ENCODE assay signal across 8 cellular contexts in the genomic region with DNA sequence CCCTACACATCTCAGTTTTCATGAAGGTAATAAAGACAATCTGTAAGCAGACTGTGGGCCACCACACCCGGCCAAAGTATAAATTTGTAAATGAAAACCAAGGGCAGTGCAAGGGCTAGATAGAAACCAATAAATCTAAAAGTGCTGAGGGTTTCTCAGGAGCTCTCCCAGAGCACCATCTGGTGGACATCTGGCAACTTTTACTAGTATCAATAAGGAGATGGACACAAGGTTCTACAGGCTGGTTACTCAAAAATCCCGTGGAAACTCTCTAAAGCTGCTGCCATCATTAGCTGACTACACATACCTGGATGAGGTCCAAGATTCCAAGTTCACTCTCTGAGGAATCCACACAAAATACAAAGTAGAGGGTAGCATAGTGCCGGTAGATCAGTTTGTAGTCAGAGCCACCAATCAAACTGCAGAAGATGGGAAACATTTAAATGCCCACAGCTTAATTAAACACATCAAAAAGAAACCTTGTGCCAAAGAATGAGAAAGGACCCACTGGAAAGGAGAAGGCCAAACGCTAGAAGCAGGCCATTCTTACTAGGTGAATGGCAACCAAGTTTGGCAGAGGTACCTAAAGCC. TPM values are rescaled to one million over a fixed set of nuclear protein-coding genes. Genes with fewer than 3 reads are reported as not detected.
A peak's percentile ranks its signal among the peaks of the same experiment; 100 is the strongest.
DNase-seq lines count a peak whose midpoint lies in the region; ATAC-seq and TF ChIP-seq lines count a peak whose summit lies in the region.

No MANE protein-coding gene starts in this region.

- H3K9ac ChIP-seq in Karpas-422 (ENCODE audit: low read length), result no peak overlapping the region

- intact Hi-C loops in adrenal gland (cut with DNase I), result no loop called here

- TF ChIP-seq POLR2A in adrenal gland (IDR thresholded peaks at IDR 0.05), result no peak

- 0 out of 2 replicates have a peak, but pooled peaks cover 5% of the 10 kb centered on the region for H4K20me1 ChIP-seq in DOHH2 (ENCODE audit: control insufficient read depth, insufficient read depth, low read depth, low read length)
- H4K20me1 ChIP-seq in Karpas-422 (ENCODE audit: insufficient read depth, low read depth, low read length), result no peaks in the 10 kb centered on the region

- no peak for ATAC-seq in HG02798 (IDR thresholded peaks at IDR 0.05; ENCODE audit: poor library complexity, unreplicated experiment)

- H3K4me3 ChIP-seq in DOHH2 (ENCODE audit: low read length) (no peak overlapping the region), Karpas-422 (ENCODE audit: low read length) (no peak overlapping the region), adrenal gland (no peak overlapping the region)

- H3K27ac ChIP-seq in DOHH2 (ENCODE audit: low read depth, low read length), result no peak overlapping the region
- H3K27ac ChIP-seq in Karpas-422 (ENCODE audit: low read length), result no peak overlapping the region
- H3K27ac ChIP-seq in adrenal gland, result no peak overlapping the region

- H3K27me3 ChIP-seq in DOHH2 (ENCODE audit: control insufficient read depth, low read length), result no peaks in the 10 kb centered on the region
- no peaks in the 10 kb centered on the region for H3K27me3 ChIP-seq in Karpas-422 (ENCODE audit: low read length)
- no peaks in the 10 kb centered on the region for H3K27me3 ChIP-seq in adrenal gland

- WGBS in adrenal gland, 4 donors, result 44 to 51% (median 50%) methylated on average over 4 of the region's 4 CpGs

- H3K4me2 ChIP-seq in DOHH2 (ENCODE audit: low read length) (no peak overlapping the region), Karpas-422 (ENCODE audit: low read depth, low read length, poor library complexity, severe bottlenecking) (no peak overlapping the region)

- no peaks in the 10 kb centered on the region for H3F3A ChIP-seq in DOHH2 (ENCODE audit: control insufficient read depth, insufficient read depth)

- H3K4me1 ChIP-seq in DOHH2 (ENCODE audit: control insufficient read depth, low read length) (peaks cover 23% of the 10 kb centered on the region), Karpas-422 (ENCODE audit: low read length) (peaks cover 17% of the 10 kb centered on the region), adrenal gland (replicated peaks in 1 of 2) (peaks cover 0 to 10% of the 10 kb centered on the region in 2 donors)

- H3K9me2 ChIP-seq in DOHH2 (replicated peaks; ENCODE audit: control insufficient read depth, low read length), result no peaks in the 10 kb centered on the region
- H3K9me2 ChIP-seq in Karpas-422 (replicated peaks; ENCODE audit: insufficient read depth, low read length), result no peaks in the 10 kb centered on the region

- H3K79me2 ChIP-seq in DOHH2 (ENCODE audit: control insufficient read depth, low read length) (peaks cover 33% of the 10 kb centered on the region), Karpas-422 (ENCODE audit: low read length) (peaks cover 41% of the 10 kb centered on the region)

- peak; percentile 59 for DNase-seq in Karpas-422
- DNase-seq in adrenal gland, result peak in 3 of 7 donors; percentile 33 to 46 (median 37)
- DNase-seq in lung microvascular endothelial cell (ENCODE audit: low read depth in 2 of 2), result peak; percentile 66 to 70
- DNase-seq in globus pallidus (ENCODE audit: low spot score), result no peak
- DNase-seq in activated CD8-positive, alpha-beta memory T cell treated with anti-CD3 and anti-CD28 coated beads, Interleukin-2, amount 50 U/mL, for 48 hours, result no peak
- DNase-seq in medulla oblongata (ENCODE audit: extremely low spot score), result no peak

- H3K9me3 ChIP-seq in DOHH2 (ENCODE audit: control insufficient read depth, insufficient read depth, low read length) (no peaks in the 10 kb centered on the region), Karpas-422 (ENCODE audit: low read length) (no peaks in the 10 kb centered on the region), adrenal gland (replicated peaks in 1 of 3) (no peaks in the 10 kb centered on the region)

- no peak overlapping the region for H2AFZ ChIP-seq in Karpas-422 (ENCODE audit: low read length)

- H3K36me3 ChIP-seq in DOHH2 (ENCODE audit: control insufficient read depth, low read length), result peaks cover 38% of the 10 kb centered on the region
- peaks cover 35% of the 10 kb centered on the region; the same call in 1 of the 2 replicates for H3K36me3 ChIP-seq in Karpas-422 (ENCODE audit: insufficient read depth, low read length)
- peaks cover 0 to 46% of the 10 kb centered on the region in 2 donors for H3K36me3 ChIP-seq in adrenal gland (replicated peaks in 1 of 2)

- peak; percentile 21 for TF ChIP-seq CTCF in DOHH2 (IDR thresholded peaks at IDR 0.05; ENCODE audit: low read depth, low read length, poor library complexity, severe bottlenecking)
- peak in 4 of 6 experiments; percentile 1 to 48 (median 28) for TF ChIP-seq CTCF in adrenal gland (IDR thresholded peaks at IDR 0.05)

RNA-seq across cellular contexts. Expression of gene AP3S2, which starts 5.5 kb away (rescaled TPM):
- total RNA-seq in Karpas-422 (2014; rRNA removed; shearing (Covaris generic); ENCODE audit: low replicate concordance), result 29.3 and 40.7 TPM in 2 replicates
- total RNA-seq in adrenal gland, result 100 to 1,000 TPM in 1 of 8 donors, 10 to 100 TPM in 7; 45.0 to 110 (median 61.6) TPM
- polyA plus RNA-seq in adrenal gland, result 10 to 100 TPM; 10.8 to 63.2 (median 18.7) TPM
- total RNA-seq in lung microvascular endothelial cell, result 21.6 and 30.0 TPM in 2 replicates

RNA-seq across cellular contexts. Expression of gene ARPIN, which starts 24.4 kb away (rescaled TPM):
- total RNA-seq in Karpas-422 (2014; rRNA removed; shearing (Covaris generic); ENCODE audit: low replicate concordance), result not detected in 2 replicates
- total RNA-seq in adrenal gland (10 to 100 TPM in 6 of 8 donors, 1 to 10 TPM in 2; 5.6 to 18.2 (median 13.1) TPM), lung microvascular endothelial cell (8.5 and 11.1 TPM in 2 replicates)
- polyA plus RNA-seq in adrenal gland, result 1 to 10 TPM; 5.6 to 7.5 (median 5.6) TPM

Comparison
In these comparisons a context has a peak if more than half of its experiments do, and no peak if none do; other contexts are left out.
1. DNase-seq: peak in Karpas-422 (single experiment) and lung microvascular endothelial cell (2 of 2); none in globus pallidus (single experiment), activated CD8-positive, alpha-beta memory T cell treated with anti-CD3 and anti-CD28 coated beads, Interleukin-2, amount 50 U/mL, for 48 hours (single experiment) and medulla oblongata (single experiment).